23 cellular contexts compared by ENCODE assay signal in the genomic region with DNA sequence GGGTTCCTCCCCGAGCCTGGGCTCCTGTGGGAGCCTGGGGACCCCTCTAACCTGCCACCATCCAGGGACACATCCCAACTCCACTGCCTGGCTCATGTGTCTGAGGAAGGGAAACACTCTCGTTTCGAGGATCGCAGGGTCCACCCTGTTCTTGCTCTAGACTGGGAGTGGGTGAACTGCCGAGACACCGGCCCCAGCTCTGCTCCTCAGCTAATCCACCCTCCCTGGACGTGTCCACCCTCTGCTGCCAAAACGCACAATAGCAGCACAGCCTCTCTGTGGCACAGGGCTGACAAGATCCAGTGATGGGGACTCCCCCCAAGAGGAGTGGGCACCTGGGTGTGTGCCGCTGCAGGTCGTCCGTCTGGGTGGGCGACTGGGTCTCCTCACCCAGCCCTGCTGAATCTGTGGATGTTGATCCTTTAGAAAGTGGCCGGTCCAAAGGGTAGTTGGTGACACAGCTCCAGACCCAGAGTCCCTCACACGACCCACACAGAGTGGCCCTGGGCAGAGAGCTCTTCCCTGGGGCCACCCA.
"Had no signal": no experiment of that assay in that cellular context is flagged by ENCODE, and none has a peak within 500 bp of the region (broad histone marks: within the 10 kb centered on the region; RNA-seq: fewer than 3 reads in every experiment).

No MANE protein-coding gene starts in this region.

- H3K9me3 Mint-ChIP-seq: effector memory CD8-positive, alpha-beta T cell; immature natural killer cell; naive B cell; nephron progenitor cell; stimulated activated memory B cell treated with anti-CD40 and anti-IgM and Interleukin-4, amounts not matched to agents 10 μg/mL and 1 μg/mL and 100 μg/mL, for 72 hours; stimulated activated naive CD8-positive, alpha-beta T cell treated with anti-CD3 and anti-CD28 coated beads, Interleukin-15, Interleukin-2, amounts not matched to agents 100 ng/mL and 50 ng/mL, for 24 hours had no signal

- H3K4me1 Mint-ChIP-seq: immature natural killer cell had no signal

- H3K36me3 Mint-ChIP-seq: immature natural killer cell; naive B cell; stimulated activated memory B cell treated with anti-CD40 and anti-IgM and Interleukin-4, amounts not matched to agents 10 μg/mL and 1 μg/mL and 100 μg/mL, for 72 hours had no signal

- H3K27ac Mint-ChIP-seq: effector memory CD8-positive, alpha-beta T cell; immature natural killer cell; naive B cell; nephron progenitor cell; stimulated activated memory B cell treated with anti-CD40 and anti-IgM and Interleukin-4, amounts not matched to agents 10 μg/mL and 1 μg/mL and 100 μg/mL, for 72 hours; stimulated activated naive CD8-positive, alpha-beta T cell treated with anti-CD3 and anti-CD28 coated beads, Interleukin-15, Interleukin-2, amounts not matched to agents 100 ng/mL and 50 ng/mL, for 24 hours had no signal

- H3K27ac ChIP-seq: esophagus squamous epithelium, gastroesophageal sphincter, ovary, right atrium auricular region, tibial nerve, upper lobe of right lung had no signal

- DNase-seq: caudate nucleus; cortex of kidney; effector memory CD8-positive, alpha-beta T cell; esophagus squamous epithelium; foreskin fibroblast; glutamatergic neuron; immature natural killer cell; kidney; left cardiac atrium; left ventricle myocardium superior; mesenchymal stem cell; naive B cell; nephron progenitor cell; ovary; stimulated activated CD4-positive, alpha-beta T cell treated with anti-CD3 and anti-CD28 coated beads, Interleukin-4, amount 100 ng/mL, for 1 hour; stimulated activated CD8-positive, alpha-beta memory T cell treated with anti-CD3 and anti-CD28 coated beads, Interleukin-4, amount 100 ng/mL, for 48 hours; upper lobe of right lung had no signal

- H3K4me3 ChIP-seq: esophagus squamous epithelium, gastroesophageal sphincter, lung, ovary, right atrium auricular region, tibial nerve, upper lobe of right lung had no signal

- H3K36me3 ChIP-seq: esophagus squamous epithelium, gastroesophageal sphincter, ovary, right atrium auricular region, tibial nerve, upper lobe of right lung had no signal

- H3K27me3 ChIP-seq: gastroesophageal sphincter, ovary, right atrium auricular region, tibial nerve, upper lobe of right lung had no signal

- H3K4me3 Mint-ChIP-seq: effector memory CD8-positive, alpha-beta T cell; immature natural killer cell; naive B cell; nephron progenitor cell; stimulated activated memory B cell treated with anti-CD40 and anti-IgM and Interleukin-4, amounts not matched to agents 10 μg/mL and 1 μg/mL and 100 μg/mL, for 72 hours; stimulated activated naive CD8-positive, alpha-beta T cell treated with anti-CD3 and anti-CD28 coated beads, Interleukin-15, Interleukin-2, amounts not matched to agents 100 ng/mL and 50 ng/mL, for 24 hours had no signal

- H3K27me3 Mint-ChIP-seq: stimulated activated naive CD8-positive, alpha-beta T cell treated with anti-CD3 and anti-CD28 coated beads, Interleukin-15, Interleukin-2, amounts not matched to agents 100 ng/mL and 50 ng/mL, for 24 hours had no signal

- H3K9me3 ChIP-seq: esophagus squamous epithelium, gastroesophageal sphincter, ovary, right atrium auricular region, tibial nerve, upper lobe of right lung had no signal
